Comparison of ENCODE assay signal across 8 cellular contexts in genomic region chr5:65623482-65623881, GRCh38. TPM values are rescaled to one million over a fixed set of nuclear protein-coding genes. Genes with fewer than 3 reads are reported as not detected.
DNase-seq lines count a peak whose midpoint lies in the region; ATAC-seq lines count a peak whose summit lies in the region.

No MANE protein-coding gene starts in this region.

- H3K36me3 ChIP-seq in H7 (replicated peaks; ENCODE audit: control insufficient read depth, insufficient read depth, low read length) (no peaks in the 10 kb centered on the region; the same call in 1 of the 2 replicates), SJSA1 (no peaks in the 10 kb centered on the region)

- peak overlapping the region; percentile 97 for H3K4me3 ChIP-seq in H7 (ENCODE audit: insufficient read depth, low read depth, low read length)
- H3K4me3 ChIP-seq in SJSA1 = peak overlapping the region; percentile 55
- peak overlapping the region; percentile 95 for H3K4me3 ChIP-seq in skeletal muscle cell (ENCODE audit: low read depth, low read length)

- peaks cover 12% of the 10 kb centered on the region for H3K4me1 ChIP-seq in SJSA1 (replicated peaks)

- H3K27ac ChIP-seq in SJSA1 = no peak overlapping the region

- no peaks in the 10 kb centered on the region for H3K27me3 ChIP-seq in H7 (ENCODE audit: control insufficient read depth, insufficient read depth, low read length)
- H3K27me3 ChIP-seq in SJSA1 (replicated peaks) = no peaks in the 10 kb centered on the region

- ATAC-seq in HG02759 (IDR thresholded peaks at IDR 0.05; ENCODE audit: unreplicated experiment) (no peak), HG02623 (IDR thresholded peaks at IDR 0.05; ENCODE audit: unreplicated experiment) (no peak)

- DNase-seq in H7 (no peak), SJSA1 (ENCODE audit: low read depth in 1 of 2, low spot score in 2 of 2) (peak in 1 of 2 experiments; percentile 1), fibroblast of peridontal ligament (ENCODE audit: extremely low read depth) (peak; percentile 1), skeletal muscle cell (ENCODE audit: low read depth) (no peak), G401 (ENCODE audit: low spot score) (no peak), KBM-7 (no peak)

- H3K9me3 ChIP-seq in SJSA1 (replicated peaks) = no peaks in the 10 kb centered on the region

- in situ Hi-C loops in G401 (cut with HindIII; ENCODE audit: low sequenced_read_pairs) (no loop called here), KBM-7 (cut with MboI; ENCODE audit: low pct_unique_long_range_greater_than_20kb, low sequenced_read_pairs) (no loop called here)

RNA-seq across cellular contexts. Expression of gene TRIM23, which starts 0.7 kb away (rescaled TPM):
- 12.6 and 14.3 TPM in 2 replicates for total RNA-seq in H7 (2014; rRNA removed; shearing (Covaris generic))
- 13.5 and 14.3 TPM in 2 replicates for total RNA-seq in SJSA1 (2014; rRNA removed; shearing (Covaris generic))
- 9.4 and 16.0 TPM in 2 replicates for total RNA-seq in G401 (2014; rRNA removed; shearing (Covaris generic))

RNA-seq across cellular contexts. Expression of gene SHLD3, which starts 1.3 kb away (rescaled TPM):
- total RNA-seq in H7 (2014; rRNA removed; shearing (Covaris generic)) = 2.0 and 2.4 TPM in 2 replicates
- total RNA-seq in SJSA1 (2014; rRNA removed; shearing (Covaris generic)) = 5.8 and 8.0 TPM in 2 replicates
- 3.4 and 5.9 TPM in 2 replicates for total RNA-seq in G401 (2014; rRNA removed; shearing (Covaris generic))

RNA-seq across cellular contexts. Expression of gene TRAPPC13, which starts 1.3 kb away (rescaled TPM):
- total RNA-seq in H7 (2014; rRNA removed; shearing (Covaris generic)) = 23.0 and 28.7 TPM in 2 replicates
- total RNA-seq in SJSA1 (2014; rRNA removed; shearing (Covaris generic)) = 19.9 and 40.2 TPM in 2 replicates
- 29.1 and 37.7 TPM in 2 replicates for total RNA-seq in G401 (2014; rRNA removed; shearing (Covaris generic))
